Comparison of ENCODE assay signal across 6 cellular contexts in the genomic region with DNA sequence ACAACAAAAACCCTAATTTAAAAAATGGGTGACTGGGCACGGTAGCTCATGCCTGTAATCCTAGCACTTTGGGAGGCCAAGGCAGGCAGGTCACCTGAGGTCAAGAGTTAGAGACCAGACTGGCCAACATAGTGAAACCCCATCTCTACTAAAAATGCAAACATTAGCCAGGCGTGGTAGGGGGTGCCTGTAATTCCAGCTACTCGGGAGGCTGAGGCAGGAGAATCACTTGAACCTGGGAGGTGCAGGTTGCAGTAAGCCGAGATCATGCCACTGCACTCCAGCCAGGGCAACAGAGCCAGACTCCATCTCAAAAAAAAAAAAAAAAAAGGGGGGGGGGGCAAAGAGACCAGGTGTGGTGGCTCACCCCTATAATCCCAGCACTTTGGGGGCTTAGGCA. TPM values are rescaled to one million over a fixed set of nuclear protein-coding genes. Genes with fewer than 3 reads are reported as not detected.
DNase-seq lines count a peak whose midpoint lies in the region; ATAC-seq, FAIRE-seq and TF ChIP-seq lines count a peak whose summit lies in the region.
"Not testable (repeated sequence)": the region's sequence is repeated elsewhere in the genome, so short reads cannot be mapped to it uniquely, and the experiment has no call there.

No MANE protein-coding gene starts in this region.

- H3K4me2 ChIP-seq in HepG2 (ENCODE audit: low read depth, low read length) = not testable (repeated sequence)

- intact Hi-C loops in HepG2 (cut with micrococcal nuclease; ENCODE audit: unreplicated experiment) = not testable (repeated sequence)

- not testable (repeated sequence) for H3K9me3 ChIP-seq in T-helper 17 cell (ENCODE audit: control insufficient read depth, low read length, poor library complexity, severe bottlenecking); HepG2 (ENCODE audit: low read length)

- in situ Hi-C loops in HepG2 (cut with HindIII; ENCODE audit: extremely low pct_ligation_motif_present, low pct_unique_long_range_greater_than_20kb) = loop anchor here (5.0 to 25.0 kb wide), 2 partner anchors 43 to 252 kb away; partner anchors contain the start of genes CD320 and ELAVL1

- TF ChIP-seq POLR2A in HepG2 (IDR thresholded peaks at IDR 0.05; ENCODE audit: insufficient read depth in 1 of 2, low read depth in 2 of 2, low read length in 2 of 2) = not testable (repeated sequence)

- H3K36me3 Mint-ChIP-seq in T-helper 17 cell (ENCODE audit: low read depth); activated CD8-positive, alpha-beta T cell treated with anti-CD3 and anti-CD28 coated beads, Interleukin-2, amount 10 ng/mL, durations not matched to agents 7 days and 5 days (ENCODE audit: low read depth); progenitor cell of endocrine pancreas (ENCODE audit: insufficient read depth): not testable (repeated sequence)
- peaks cover 18% of the 10 kb centered on the region for H3K36me3 Mint-ChIP-seq in activated naive CD8-positive, alpha-beta T cell treated with anti-CD3 and anti-CD28 coated beads, Interleukin-2, amount 10 ng/mL, durations not matched to agents 7 days and 5 days

- TF ChIP-seq EP300 in HepG2 (IDR thresholded peaks at IDR 0.05; ENCODE audit: low read depth in 2 of 2, low read length in 2 of 2); HepG2 (CRISPR knock-in tag; IDR thresholded peaks at IDR 0.05; ENCODE audit: borderline replicate concordance): not testable (repeated sequence)

- not testable (repeated sequence) for H3K9ac ChIP-seq in HepG2 (ENCODE audit: insufficient read depth, low read depth, low read length)

- H3K4me3 Mint-ChIP-seq in T-helper 17 cell; activated CD8-positive, alpha-beta T cell treated with anti-CD3 and anti-CD28 coated beads, Interleukin-2, amount 10 ng/mL, durations not matched to agents 7 days and 5 days; activated naive CD8-positive, alpha-beta T cell treated with anti-CD3 and anti-CD28 coated beads, Interleukin-2, amount 10 ng/mL, durations not matched to agents 7 days and 5 days; progenitor cell of endocrine pancreas (ENCODE audit: low read depth): not testable (repeated sequence)

- H3K79me2 ChIP-seq in HepG2 (ENCODE audit: insufficient read depth, low read length) = not testable (repeated sequence)

- peak overlapping the region; percentile 32 for H3K27ac Mint-ChIP-seq in T-helper 17 cell
- H3K27ac Mint-ChIP-seq in activated CD8-positive, alpha-beta T cell treated with anti-CD3 and anti-CD28 coated beads, Interleukin-2, amount 10 ng/mL, durations not matched to agents 7 days and 5 days; activated naive CD8-positive, alpha-beta T cell treated with anti-CD3 and anti-CD28 coated beads, Interleukin-2, amount 10 ng/mL, durations not matched to agents 7 days and 5 days; progenitor cell of endocrine pancreas: not testable (repeated sequence)

- H3K27me3 ChIP-seq in HepG2 (ENCODE audit: control insufficient read depth in 1 of 2, insufficient read depth in 2 of 2, low read length in 2 of 2) = not testable (repeated sequence)

- not testable (repeated sequence) for BruUV-seq in HepG2 (replicated peaks; lab: Mats Ljungman, UMichigan)

- H3K36me3 ChIP-seq in HepG2 (replicated peaks in 1 of 2; ENCODE audit: control insufficient read depth in 1 of 2, insufficient read depth in 2 of 2, low read length in 2 of 2) = peaks cover 11 to 20% of the 10 kb centered on the region in 2 experiments

- POLR2A ChIA-PET in activated CD8-positive, alpha-beta T cell treated with anti-CD3 and anti-CD28 coated beads, Interleukin-2, amount 10 ng/mL, durations not matched to agents 7 days and 5 days (lab: Charles Lee); activated naive CD8-positive, alpha-beta T cell treated with anti-CD3 and anti-CD28 coated beads, Interleukin-2, amount 10 ng/mL, durations not matched to agents 7 days and 5 days (lab: Charles Lee); HepG2 (lab: Yijun Ruan, JAX): not testable (repeated sequence)

- H3K4me1 Mint-ChIP-seq in T-helper 17 cell = peaks cover 12% of the 10 kb centered on the region
- peaks cover 32% of the 10 kb centered on the region for H3K4me1 Mint-ChIP-seq in activated CD8-positive, alpha-beta T cell treated with anti-CD3 and anti-CD28 coated beads, Interleukin-2, amount 10 ng/mL, durations not matched to agents 7 days and 5 days (ENCODE audit: low read depth)
- H3K4me1 Mint-ChIP-seq in activated naive CD8-positive, alpha-beta T cell treated with anti-CD3 and anti-CD28 coated beads, Interleukin-2, amount 10 ng/mL, durations not matched to agents 7 days and 5 days = peaks cover 15% of the 10 kb centered on the region
- not testable (repeated sequence) for H3K4me1 Mint-ChIP-seq in progenitor cell of endocrine pancreas (ENCODE audit: low read depth)

- ATAC-seq in T-helper 17 cell; activated CD8-positive, alpha-beta T cell treated with anti-CD3 and anti-CD28 coated beads, Interleukin-2, amount 10 ng/mL, durations not matched to agents 7 days and 5 days; activated naive CD8-positive, alpha-beta T cell treated with anti-CD3 and anti-CD28 coated beads, Interleukin-2, amount 10 ng/mL, durations not matched to agents 7 days and 5 days (ENCODE audit: low read depth); HepG2: not testable (repeated sequence)

- not testable (repeated sequence) for H3K4me3 ChIP-seq in HepG2 (replicated peaks in 1 of 3; ENCODE audit: insufficient read depth in 1 of 3, low read depth in 2 of 3, low read length in 3 of 3)

- FAIRE-seq in HepG2 (lab: Jason Lieb, UNC) = not testable (repeated sequence)

- not testable (repeated sequence) for H3K27ac ChIP-seq in HepG2 (ENCODE audit: extremely low read length, insufficient read depth, low read length)

- 87% methylated on average over 4 of the region's 4 CpGs for whole genome bisulfite sequencing in HepG2 (ENCODE audit: low lambda C conversion rate)

- TF ChIP-seq RAD21 in HepG2 (CRISPR knock-in tag; IDR thresholded peaks at IDR 0.05) = not testable (repeated sequence)

- CTCF ChIA-PET in activated CD8-positive, alpha-beta T cell treated with anti-CD3 and anti-CD28 coated beads, Interleukin-2, amount 10 ng/mL, durations not matched to agents 7 days and 5 days (lab: Charles Lee); HepG2 (lab: Yijun Ruan, JAX; ENCODE audit: low intra/inter-chr PET ratio, low total read pairs): not testable (repeated sequence)

- not testable (repeated sequence) for H3K9me3 Mint-ChIP-seq in activated CD8-positive, alpha-beta T cell treated with anti-CD3 and anti-CD28 coated beads, Interleukin-2, amount 10 ng/mL, durations not matched to agents 7 days and 5 days (ENCODE audit: insufficient read depth); activated naive CD8-positive, alpha-beta T cell treated with anti-CD3 and anti-CD28 coated beads, Interleukin-2, amount 10 ng/mL, durations not matched to agents 7 days and 5 days; progenitor cell of endocrine pancreas (ENCODE audit: low read depth)

- not testable (repeated sequence) for DNase-seq in T-helper 17 cell; HepG2 (ENCODE audit: low spot score)
- peak; percentile 4 for DNase-seq in activated CD8-positive, alpha-beta T cell treated with anti-CD3 and anti-CD28 coated beads, Interleukin-2, amount 10 ng/mL, durations not matched to agents 7 days and 5 days
- DNase-seq in activated naive CD8-positive, alpha-beta T cell treated with anti-CD3 and anti-CD28 coated beads, Interleukin-2, amount 10 ng/mL, durations not matched to agents 7 days and 5 days = peak; percentile 10
- DNase-seq in progenitor cell of endocrine pancreas (ENCODE audit: low spot score, unreplicated experiment) (peak; percentile 4), ureter (ENCODE audit: low spot score) (peak; percentile 13)

- H3K27me3 Mint-ChIP-seq in T-helper 17 cell; activated CD8-positive, alpha-beta T cell treated with anti-CD3 and anti-CD28 coated beads, Interleukin-2, amount 10 ng/mL, durations not matched to agents 7 days and 5 days (ENCODE audit: low read depth); activated naive CD8-positive, alpha-beta T cell treated with anti-CD3 and anti-CD28 coated beads, Interleukin-2, amount 10 ng/mL, durations not matched to agents 7 days and 5 days; progenitor cell of endocrine pancreas: not testable (repeated sequence)

- TF ChIP-seq CTCF in HepG2 (CRISPR knock-in tag; IDR thresholded peaks at IDR 0.05); progenitor cell of endocrine pancreas (IDR thresholded peaks at IDR 0.05; ENCODE audit: unreplicated experiment): not testable (repeated sequence)

- H2AFZ ChIP-seq in HepG2 (ENCODE audit: low read length) = not testable (repeated sequence)

- H4K20me1 ChIP-seq in HepG2 (ENCODE audit: insufficient read depth, low read length) = not testable (repeated sequence)

- H3K4me1 ChIP-seq in HepG2 (ENCODE audit: insufficient read depth, low read length) = peaks cover 12% of the 10 kb centered on the region

RNA-seq across cellular contexts. Expression of gene CD320, which starts 43.9 kb away (rescaled TPM):
- 10 to 100 TPM; 21.1 to 27.4 TPM for total RNA-seq in T-helper 17 cell
- total RNA-seq in activated CD8-positive, alpha-beta T cell treated with anti-CD3 and anti-CD28 coated beads, Interleukin-2, amount 10 ng/mL, durations not matched to agents 7 days and 5 days = 10 to 100 TPM; 54.6 to 55.0 TPM
- total RNA-seq in activated naive CD8-positive, alpha-beta T cell treated with anti-CD3 and anti-CD28 coated beads, Interleukin-2, amount 10 ng/mL, durations not matched to agents 7 days and 5 days = 10 to 100 TPM; 36.1 to 38.4 TPM
- total RNA-seq in HepG2 (2016; rRNA removed; fragmentation: Illumina TruSeq; extraction: Trizol) = 44.4 and 99.9 TPM in 2 replicates
- total RNA-seq in HepG2 (2016; cell fraction: cytosol; rRNA removed; fragmentation: Illumina TruSeq; extraction: Trizol; ENCODE audit: low read depth) = 33.7 and 41.4 TPM in 2 replicates
- total RNA-seq in HepG2 (2016; cell fraction: insoluble cytoplasmic fraction; rRNA removed; fragmentation: Illumina TruSeq; extraction: Trizol) = 38.7 and 105 TPM in 2 replicates
- total RNA-seq in HepG2 (2016; cell fraction: membrane; rRNA removed; fragmentation: Illumina TruSeq; extraction: Trizol) = 46.2 and 54.2 TPM in 2 replicates
- 71.9 and 97.9 TPM in 2 replicates for total RNA-seq in HepG2 (2016; cell fraction: nucleus; rRNA removed; fragmentation: Illumina TruSeq; extraction: Trizol)
- polyA plus RNA-seq in HepG2 (2011; rRNA removed) = 79.9 and 83.1 TPM in 2 replicates
- 83.1 and 180 TPM in 2 replicates for polyA plus RNA-seq in HepG2 (2011; cell fraction: cytosol; rRNA removed)
- polyA plus RNA-seq in HepG2 (2011; cell fraction: nucleus; rRNA removed) = 74.5 and 85.3 TPM in 2 replicates
- polyA plus RNA-seq in HepG2 (2012) = 39.6 and 41.4 TPM in 2 replicates
- 44.2 and 49.5 TPM in 2 replicates for polyA plus RNA-seq in HepG2 (2016; cell fraction: cytosol; fragmentation: Illumina TruSeq; extraction: Trizol; ENCODE audit: low read depth)
- 44.8 and 52.3 TPM in 2 replicates for polyA plus RNA-seq in HepG2 (2016; cell fraction: insoluble cytoplasmic fraction; fragmentation: Illumina TruSeq; extraction: Trizol; ENCODE audit: low read depth)
- polyA plus RNA-seq in HepG2 (2016; cell fraction: membrane; fragmentation: Illumina TruSeq; extraction: Trizol; ENCODE audit: low read depth) = 41.2 and 46.0 TPM in 2 replicates
- polyA plus RNA-seq in HepG2 (2016; cell fraction: nucleus; fragmentation: Illumina TruSeq; extraction: Trizol; ENCODE audit: insufficient read depth, low read depth) = 165 and 175 TPM in 2 replicates
- 58.2 and 70.2 TPM in 2 replicates for polyA minus RNA-seq in HepG2 (2011; rRNA and poly(A)+ RNA removed; ENCODE audit: low replicate concordance)
- 23.7 and 37.5 TPM in 2 replicates for polyA minus RNA-seq in HepG2 (2011; cell fraction: cytosol; rRNA and poly(A)+ RNA removed)
- polyA minus RNA-seq in HepG2 (2011; cell fraction: nucleus; rRNA and poly(A)+ RNA removed) = 8.4 and 8.7 TPM in 2 replicates
- total RNA-seq in progenitor cell of endocrine pancreas = 59.7 and 63.1 TPM in 2 replicates
- total RNA-seq in ureter = 24.3 TPM

RNA-seq across cellular contexts. Expression of gene CERS4, which starts 55.1 kb away (rescaled TPM):
- total RNA-seq in T-helper 17 cell (10 to 100 TPM; 12.2 to 22.1 TPM), HepG2 (2016; rRNA removed; fragmentation: Illumina TruSeq; extraction: Trizol) (47.4 and 83.5 TPM in 2 replicates), progenitor cell of endocrine pancreas (67.5 and 78.4 TPM in 2 replicates), ureter (49.8 TPM)
- total RNA-seq in activated CD8-positive, alpha-beta T cell treated with anti-CD3 and anti-CD28 coated beads, Interleukin-2, amount 10 ng/mL, durations not matched to agents 7 days and 5 days = 10 to 100 TPM; 27.7 to 28.1 TPM
- 10 to 100 TPM; 32.5 to 32.8 TPM for total RNA-seq in activated naive CD8-positive, alpha-beta T cell treated with anti-CD3 and anti-CD28 coated beads, Interleukin-2, amount 10 ng/mL, durations not matched to agents 7 days and 5 days
- total RNA-seq in HepG2 (2016; cell fraction: cytosol; rRNA removed; fragmentation: Illumina TruSeq; extraction: Trizol; ENCODE audit: low read depth) = 54.7 and 67.0 TPM in 2 replicates
- 42.9 and 82.5 TPM in 2 replicates for total RNA-seq in HepG2 (2016; cell fraction: insoluble cytoplasmic fraction; rRNA removed; fragmentation: Illumina TruSeq; extraction: Trizol)
- 68.0 and 79.4 TPM in 2 replicates for total RNA-seq in HepG2 (2016; cell fraction: membrane; rRNA removed; fragmentation: Illumina TruSeq; extraction: Trizol)
- 76.2 and 78.4 TPM in 2 replicates for total RNA-seq in HepG2 (2016; cell fraction: nucleus; rRNA removed; fragmentation: Illumina TruSeq; extraction: Trizol)
- polyA plus RNA-seq in HepG2 (2011; rRNA removed) = 74.7 and 97.6 TPM in 2 replicates
- polyA plus RNA-seq in HepG2 (2011; cell fraction: cytosol; rRNA removed) = 78.3 and 82.4 TPM in 2 replicates
- 83.2 and 92.3 TPM in 2 replicates for polyA plus RNA-seq in HepG2 (2011; cell fraction: nucleus; rRNA removed)
- 34.1 and 40.8 TPM in 2 replicates for polyA plus RNA-seq in HepG2 (2012)
- 47.5 and 59.8 TPM in 2 replicates for polyA plus RNA-seq in HepG2 (2016; cell fraction: cytosol; fragmentation: Illumina TruSeq; extraction: Trizol; ENCODE audit: low read depth)
- 44.2 and 45.5 TPM in 2 replicates for polyA plus RNA-seq in HepG2 (2016; cell fraction: insoluble cytoplasmic fraction; fragmentation: Illumina TruSeq; extraction: Trizol; ENCODE audit: low read depth)
- 53.9 and 57.1 TPM in 2 replicates for polyA plus RNA-seq in HepG2 (2016; cell fraction: membrane; fragmentation: Illumina TruSeq; extraction: Trizol; ENCODE audit: low read depth)
- polyA plus RNA-seq in HepG2 (2016; cell fraction: nucleus; fragmentation: Illumina TruSeq; extraction: Trizol; ENCODE audit: insufficient read depth, low read depth) = 122 and 128 TPM in 2 replicates
- polyA minus RNA-seq in HepG2 (2011; rRNA and poly(A)+ RNA removed; ENCODE audit: low replicate concordance) = 0.19 and 131 TPM in 2 replicates
- 24.3 and 31.5 TPM in 2 replicates for polyA minus RNA-seq in HepG2 (2011; cell fraction: cytosol; rRNA and poly(A)+ RNA removed)
- 20.2 and 23.6 TPM in 2 replicates for polyA minus RNA-seq in HepG2 (2011; cell fraction: nucleus; rRNA and poly(A)+ RNA removed)

RNA-seq across cellular contexts. Expression of gene NDUFA7, which starts 56.9 kb away (rescaled TPM):
- 10 to 100 TPM; 24.4 to 31.9 TPM for total RNA-seq in T-helper 17 cell
- total RNA-seq in activated CD8-positive, alpha-beta T cell treated with anti-CD3 and anti-CD28 coated beads, Interleukin-2, amount 10 ng/mL, durations not matched to agents 7 days and 5 days = 10 to 100 TPM; 56.0 to 63.8 TPM
- 10 to 100 TPM; 53.8 to 59.0 TPM for total RNA-seq in activated naive CD8-positive, alpha-beta T cell treated with anti-CD3 and anti-CD28 coated beads, Interleukin-2, amount 10 ng/mL, durations not matched to agents 7 days and 5 days
- 57.2 and 64.5 TPM in 2 replicates for total RNA-seq in HepG2 (2016; rRNA removed; fragmentation: Illumina TruSeq; extraction: Trizol)
- total RNA-seq in HepG2 (2016; cell fraction: cytosol; rRNA removed; fragmentation: Illumina TruSeq; extraction: Trizol; ENCODE audit: low read depth) = 20.0 and 25.8 TPM in 2 replicates
- total RNA-seq in HepG2 (2016; cell fraction: insoluble cytoplasmic fraction; rRNA removed; fragmentation: Illumina TruSeq; extraction: Trizol) = 65.5 and 75.0 TPM in 2 replicates
- 24.2 and 27.6 TPM in 2 replicates for total RNA-seq in HepG2 (2016; cell fraction: membrane; rRNA removed; fragmentation: Illumina TruSeq; extraction: Trizol)
- total RNA-seq in HepG2 (2016; cell fraction: nucleus; rRNA removed; fragmentation: Illumina TruSeq; extraction: Trizol) = 26.5 and 38.1 TPM in 2 replicates
- polyA plus RNA-seq in HepG2 (2011; rRNA removed) = 71.5 and 75.3 TPM in 2 replicates
- polyA plus RNA-seq in HepG2 (2011; cell fraction: cytosol; rRNA removed) = 56.6 and 79.4 TPM in 2 replicates
- 36.6 and 51.3 TPM in 2 replicates for polyA plus RNA-seq in HepG2 (2011; cell fraction: nucleus; rRNA removed)
- polyA plus RNA-seq in HepG2 (2012) = 50.0 and 50.9 TPM in 2 replicates
- polyA plus RNA-seq in HepG2 (2016; cell fraction: cytosol; fragmentation: Illumina TruSeq; extraction: Trizol; ENCODE audit: low read depth) = 29.4 and 33.3 TPM in 2 replicates
- polyA plus RNA-seq in HepG2 (2016; cell fraction: insoluble cytoplasmic fraction; fragmentation: Illumina TruSeq; extraction: Trizol; ENCODE audit: low read depth) = 101 and 102 TPM in 2 replicates
- 32.9 and 35.8 TPM in 2 replicates for polyA plus RNA-seq in HepG2 (2016; cell fraction: membrane; fragmentation: Illumina TruSeq; extraction: Trizol; ENCODE audit: low read depth)
- polyA plus RNA-seq in HepG2 (2016; cell fraction: nucleus; fragmentation: Illumina TruSeq; extraction: Trizol; ENCODE audit: insufficient read depth, low read depth) = 67.5 and 70.8 TPM in 2 replicates
- polyA minus RNA-seq in HepG2 (2011; rRNA and poly(A)+ RNA removed; ENCODE audit: low replicate concordance) = 160 and 193 TPM in 2 replicates
- 44.6 and 56.9 TPM in 2 replicates for polyA minus RNA-seq in HepG2 (2011; cell fraction: cytosol; rRNA and poly(A)+ RNA removed)
- 21.2 and 22.9 TPM in 2 replicates for polyA minus RNA-seq in HepG2 (2011; cell fraction: nucleus; rRNA and poly(A)+ RNA removed)
- total RNA-seq in progenitor cell of endocrine pancreas = 46.3 and 55.3 TPM in 2 replicates
- 53.0 TPM for total RNA-seq in ureter

RNA-seq across cellular contexts. Expression of gene RPS28, which starts 57.0 kb away (rescaled TPM):
- total RNA-seq in T-helper 17 cell = 1,000 to 10,000 TPM; 3,190 to 3,198 TPM
- total RNA-seq in activated CD8-positive, alpha-beta T cell treated with anti-CD3 and anti-CD28 coated beads, Interleukin-2, amount 10 ng/mL, durations not matched to agents 7 days and 5 days = 1,000 to 10,000 TPM; 1,476 to 1,561 TPM
- total RNA-seq in activated naive CD8-positive, alpha-beta T cell treated with anti-CD3 and anti-CD28 coated beads, Interleukin-2, amount 10 ng/mL, durations not matched to agents 7 days and 5 days = 1,000 to 10,000 TPM; 1,838 to 1,917 TPM
- 281 and 319 TPM in 2 replicates for total RNA-seq in HepG2 (2016; rRNA removed; fragmentation: Illumina TruSeq; extraction: Trizol)
- total RNA-seq in HepG2 (2016; cell fraction: cytosol; rRNA removed; fragmentation: Illumina TruSeq; extraction: Trizol; ENCODE audit: low read depth) = 424 and 447 TPM in 2 replicates
- total RNA-seq in HepG2 (2016; cell fraction: insoluble cytoplasmic fraction; rRNA removed; fragmentation: Illumina TruSeq; extraction: Trizol) = 291 and 334 TPM in 2 replicates
- 667 and 807 TPM in 2 replicates for total RNA-seq in HepG2 (2016; cell fraction: membrane; rRNA removed; fragmentation: Illumina TruSeq; extraction: Trizol)
- 139 and 147 TPM in 2 replicates for total RNA-seq in HepG2 (2016; cell fraction: nucleus; rRNA removed; fragmentation: Illumina TruSeq; extraction: Trizol)
- 521 and 545 TPM in 2 replicates for polyA plus RNA-seq in HepG2 (2011; rRNA removed)
- 604 and 791 TPM in 2 replicates for polyA plus RNA-seq in HepG2 (2011; cell fraction: cytosol; rRNA removed)
- 232 and 285 TPM in 2 replicates for polyA plus RNA-seq in HepG2 (2011; cell fraction: nucleus; rRNA removed)
- polyA plus RNA-seq in HepG2 (2012) = 1,428 and 2,679 TPM in 2 replicates
- polyA plus RNA-seq in HepG2 (2016; cell fraction: cytosol; fragmentation: Illumina TruSeq; extraction: Trizol; ENCODE audit: low read depth) = 858 and 886 TPM in 2 replicates
- polyA plus RNA-seq in HepG2 (2016; cell fraction: insoluble cytoplasmic fraction; fragmentation: Illumina TruSeq; extraction: Trizol; ENCODE audit: low read depth) = 429 and 441 TPM in 2 replicates
- polyA plus RNA-seq in HepG2 (2016; cell fraction: membrane; fragmentation: Illumina TruSeq; extraction: Trizol; ENCODE audit: low read depth) = 1,075 and 1,148 TPM in 2 replicates
- 346 and 368 TPM in 2 replicates for polyA plus RNA-seq in HepG2 (2016; cell fraction: nucleus; fragmentation: Illumina TruSeq; extraction: Trizol; ENCODE audit: insufficient read depth, low read depth)
- 312 and 362 TPM in 2 replicates for polyA minus RNA-seq in HepG2 (2011; rRNA and poly(A)+ RNA removed; ENCODE audit: low replicate concordance)
- polyA minus RNA-seq in HepG2 (2011; cell fraction: cytosol; rRNA and poly(A)+ RNA removed) = 181 and 188 TPM in 2 replicates
- polyA minus RNA-seq in HepG2 (2011; cell fraction: nucleus; rRNA and poly(A)+ RNA removed) = 59.9 and 62.0 TPM in 2 replicates
- 1,546 and 1,552 TPM in 2 replicates for total RNA-seq in progenitor cell of endocrine pancreas
- 1,953 TPM for total RNA-seq in ureter
